ENCODE assay signal across 1 cellular context in the genomic region with DNA sequence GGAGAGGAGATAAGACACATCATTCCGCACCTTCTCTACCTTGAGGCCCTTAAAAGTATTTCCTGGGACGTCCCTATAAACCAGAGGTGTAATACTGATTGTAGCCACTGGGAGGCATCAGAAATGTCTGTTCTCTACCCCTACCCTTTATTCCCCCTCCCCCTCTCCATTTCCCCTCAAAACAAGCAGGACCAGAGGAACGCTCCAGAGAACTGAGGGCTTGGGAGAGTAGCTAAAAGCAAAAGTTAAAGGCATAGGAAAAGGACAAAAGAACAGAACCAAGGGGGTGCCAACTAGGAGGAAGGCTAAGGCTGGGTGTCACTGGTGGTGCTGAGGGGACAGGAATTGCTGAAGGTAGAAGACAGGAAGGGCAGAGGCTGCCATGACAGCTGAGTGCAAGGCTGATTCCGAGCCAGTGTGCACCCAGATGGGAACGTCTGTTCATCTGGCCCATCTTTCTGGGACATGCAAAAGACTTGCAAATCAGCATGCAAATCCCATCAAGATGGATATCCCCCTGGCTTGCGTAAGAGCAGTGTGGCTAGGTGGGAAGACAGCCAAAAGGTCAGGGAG.
TF ChIP-seq lines count a peak whose summit lies in the region.

No MANE protein-coding gene starts in this region.

TF ChIP-seq in H1, 55 proteins besides CTCF, POLR2A, EP300 and RAD21:
- 0 out of 4 replicates have a peak, but pooled peaks of 1 of the 2 experiments have one; percentile 18 for TF ChIP-seq SIN3A (conservative IDR thresholded peaks at IDR 0.05 in 1 of 2, IDR thresholded peaks at IDR 0.05 in 1 of 2; ENCODE audit: low read depth in 1 of 2, low read length in 2 of 2)
- 0 out of 2 replicates have a peak, but pooled peaks have one; percentile 9 for TF ChIP-seq SRF (IDR thresholded peaks at IDR 0.05; ENCODE audit: low read depth, low read length)
- no peak for TF ChIP-seq CREB1 (IDR thresholded peaks at IDR 0.05)
TF ChIP-seq in H1: peak in this region for 2.
